In genomic region chr12:112408621-112409020, GRCh38 we compare ENCODE assay signal across 8 cellular contexts. TPM values are rescaled to one million over a fixed set of nuclear protein-coding genes. Genes with fewer than 3 reads are reported as not detected.
DNase-seq lines count a peak whose midpoint lies in the region; ATAC-seq and TF ChIP-seq lines count a peak whose summit lies in the region.

No MANE protein-coding gene starts in this region.

- no peak overlapping the region for H4K12ac ChIP-seq in trophoblast cell (ENCODE audit: low read depth, low read length)

- peak overlapping the region; percentile 100 for H3K9ac ChIP-seq in trophoblast cell (ENCODE audit: low read length)

- H4K91ac ChIP-seq in trophoblast cell (ENCODE audit: low read depth, low read length) = no peak overlapping the region

- H2BK120ac ChIP-seq in trophoblast cell (ENCODE audit: insufficient read depth, low read length, poor library complexity) = no peak overlapping the region

- no peak overlapping the region for H3K23ac ChIP-seq in trophoblast cell (ENCODE audit: low read length)

- no peak overlapping the region for H2AK5ac ChIP-seq in trophoblast cell (ENCODE audit: low read length)

- ATAC-seq in GM21723 (IDR thresholded peaks at IDR 0.05; ENCODE audit: unreplicated experiment) (no peak), HG03520 (IDR thresholded peaks at IDR 0.05; ENCODE audit: unreplicated experiment) (no peak)

- DNase-seq in GM12865 (ENCODE audit: low read depth) (peak; percentile 48), SJSA1 (ENCODE audit: low read depth in 1 of 2, low spot score in 2 of 2) (no peak), epithelial cell of prostate (ENCODE audit: low read depth, low spot score) (no peak), trophoblast cell (no peak), anterior cingulate cortex (lab: John Stamatoyannopoulos, UW) (no peak), activated gamma-delta T cell treated with Interleukin-2 at 50 U/mL for 16 hours (no peak)

- peak overlapping the region; percentile 94 for H3K4ac ChIP-seq in trophoblast cell (ENCODE audit: low read depth, low read length)

- no peak overlapping the region for H3K18ac ChIP-seq in trophoblast cell (ENCODE audit: low read length)

- no peak overlapping the region for H2AFZ ChIP-seq in trophoblast cell (ENCODE audit: insufficient read depth, low read length, poor library complexity)

- H3K9me3 ChIP-seq in SJSA1 (replicated peaks) (no peaks in the 10 kb centered on the region), trophoblast cell (ENCODE audit: insufficient read depth, low read depth, low read length) (no peaks in the 10 kb centered on the region)

- peak overlapping the region; percentile 78 for H3K27ac ChIP-seq in SJSA1
- peak overlapping the region; percentile 92 for H3K27ac ChIP-seq in epithelial cell of prostate
- peak overlapping the region; percentile 88 for H3K27ac ChIP-seq in trophoblast cell (ENCODE audit: low read depth, low read length)

- peak overlapping the region; percentile 89 for H3K4me2 ChIP-seq in trophoblast cell (ENCODE audit: low read length)

- H3K4me3 ChIP-seq in GM12865 (ENCODE audit: low read depth, low read length) = peak overlapping the region; percentile 99
- peak overlapping the region; percentile 64 for H3K4me3 ChIP-seq in SJSA1
- peak overlapping the region; percentile 92 for H3K4me3 ChIP-seq in trophoblast cell (ENCODE audit: low read depth, low read length)

- no peak overlapping the region for H3K14ac ChIP-seq in trophoblast cell (ENCODE audit: low read length)

- H3K27me3 ChIP-seq in SJSA1 (replicated peaks) (no peaks in the 10 kb centered on the region), trophoblast cell (ENCODE audit: insufficient read depth, low read length) (no peaks in the 10 kb centered on the region)

- H3K4me1 ChIP-seq in SJSA1 (replicated peaks) (peaks cover 7% of the 10 kb centered on the region), trophoblast cell (ENCODE audit: control insufficient read depth in 1 of 2, insufficient read depth in 2 of 2, low read length in 2 of 2) (peaks cover 0 to 3% of the 10 kb centered on the region in 2 experiments)

- no peak overlapping the region for H2BK12ac ChIP-seq in trophoblast cell (ENCODE audit: low read length)

- H2BK5ac ChIP-seq in trophoblast cell (ENCODE audit: low read depth, low read length, poor library complexity) = no peak overlapping the region

- WGBS in trophoblast cell (ENCODE audit: extremely low coverage, insufficient coverage, insufficient read length) = no CpG with 5 or more reads among the region's 5 CpGs

- H4K8ac ChIP-seq in trophoblast cell (ENCODE audit: low read depth, low read length) = peak overlapping the region; percentile 96

- TF ChIP-seq CTCF in GM12865 (IDR thresholded peaks at IDR 0.05; ENCODE audit: insufficient read depth, low read depth, low read length, missing control alignments) = no peak

- H3K36me3 ChIP-seq in SJSA1 (peaks cover 50% of the 10 kb centered on the region), trophoblast cell (ENCODE audit: control insufficient read depth in 1 of 2, insufficient read depth in 2 of 2, low read length in 2 of 2) (peaks cover 13 to 36% of the 10 kb centered on the region in 2 experiments)

- peaks cover 5% of the 10 kb centered on the region for H3K79me1 ChIP-seq in trophoblast cell (ENCODE audit: low read length)

- H3K79me2 ChIP-seq in trophoblast cell (ENCODE audit: control insufficient read depth, insufficient read depth, low read length, poor library complexity) = peaks cover 5% of the 10 kb centered on the region

RNA-seq across cellular contexts. Expression of gene RPL6, which starts 0.8 kb away (rescaled TPM):
- 1,116 and 1,297 TPM in 2 replicates for total RNA-seq in SJSA1 (2014; rRNA removed; shearing (Covaris generic))
- 1,595 and 1,657 TPM in 2 replicates for polyA plus RNA-seq in trophoblast cell (2013)

RNA-seq across cellular contexts. Expression of gene PTPN11, which starts 10.1 kb away (rescaled TPM):
- 88.8 and 124 TPM in 2 replicates for total RNA-seq in SJSA1 (2014; rRNA removed; shearing (Covaris generic))
- 60.9 and 63.8 TPM in 2 replicates for polyA plus RNA-seq in trophoblast cell (2013)

RNA-seq across cellular contexts. Expression of gene HECTD4, which starts 26.4 kb away (rescaled TPM):
- 9.6 and 9.8 TPM in 2 replicates for total RNA-seq in SJSA1 (2014; rRNA removed; shearing (Covaris generic))
- polyA plus RNA-seq in trophoblast cell (2013) = 9.2 and 10.2 TPM in 2 replicates
